16 cellular contexts compared by ENCODE assay signal in genomic region chrX:46793386-46794143, GRCh38. TPM values are rescaled to one million over a fixed set of nuclear protein-coding genes. Genes with fewer than 3 reads are reported as not detected.
DNase-seq lines count a peak whose midpoint lies in the region; ATAC-seq and TF ChIP-seq lines count a peak whose summit lies in the region.
"Had no signal": no experiment of that assay in that cellular context is flagged by ENCODE, and none has a peak within 500 bp of the region (broad histone marks: within the 10 kb centered on the region; RNA-seq: fewer than 3 reads in every experiment).

No MANE protein-coding gene starts in this region.

- H4K5ac ChIP-seq in IMR-90 (ENCODE audit: low read depth, low read length) = peak overlapping the region; percentile 36; the same call in 1 of the 2 replicates

- H3K27me3 ChIP-seq in IMR-90 (ENCODE audit: control insufficient read depth, insufficient read depth, low read length) (no peaks in the 10 kb centered on the region), liver (ENCODE audit: control insufficient read depth in 4 of 4, insufficient read depth in 4 of 4, low read length in 3 of 4) (no peaks in the 10 kb centered on the region)
- H3K27me3 ChIP-seq: adrenal gland, ovary had no signal

- no peak overlapping the region for H2AK5ac ChIP-seq in IMR-90 (ENCODE audit: low read depth, low read length)

- peak overlapping the region; percentile 15; the same call in 1 of the 2 replicates for H3K4ac ChIP-seq in IMR-90 (ENCODE audit: low read depth, low read length)

- peak overlapping the region; percentile 65; the same call in 2 of the 3 replicates for H2BK15ac ChIP-seq in IMR-90 (ENCODE audit: low read depth, low read length)

- CTCF ChIA-PET in IMR-90 (lab: Yijun Ruan, JAX) = no interaction called here

- TF ChIP-seq RAD21 in IMR-90 (IDR thresholded peaks at IDR 0.05; ENCODE audit: low read length) (no peak), liver (IDR thresholded peaks at IDR 0.05) (no peak)

- no peak overlapping the region for H4K91ac ChIP-seq in IMR-90 (ENCODE audit: insufficient read depth, low read depth, low read length)

- H3K56ac ChIP-seq in IMR-90 (ENCODE audit: extremely low read depth, insufficient read depth, low read length) = no peak overlapping the region

- dilution Hi-C loops in IMR-90 (cut with HindIII; ENCODE audit: low sequenced_read_pairs, unreplicated experiment) = no loop called here

- peak overlapping the region; percentile 74 for H2BK120ac ChIP-seq in IMR-90 (ENCODE audit: low read depth, low read length)

- TF ChIP-seq CTCF in C4-2B (conservative IDR thresholded peaks at IDR 0.05) (no peak), IMR-90 (conservative IDR thresholded peaks at IDR 0.05; ENCODE audit: low read depth, low read length) (no peak), VCaP (conservative IDR thresholded peaks at IDR 0.05) (no peak), liver (IDR thresholded peaks at IDR 0.05; ENCODE audit: low read depth, low read length, missing input control) (no peak)

- H3K9ac ChIP-seq in IMR-90 (ENCODE audit: low read depth, low read length) (no peak overlapping the region), liver (ENCODE audit: low read depth in 1 of 2, low read length in 2 of 2) (no peak overlapping the region)

- in situ Hi-C loops in IMR-90 (cut with MboI; ENCODE audit: low sequenced_read_pairs) = no loop called here

- no peaks in the 10 kb centered on the region for H3K79me1 ChIP-seq in IMR-90 (ENCODE audit: low read depth in 1 of 2, low read length in 2 of 2)

- H3K4me2 ChIP-seq in IMR-90 (ENCODE audit: low read depth, low read length) = no peak overlapping the region

- H2AFZ ChIP-seq in IMR-90 (replicated peaks; ENCODE audit: low read length, poor library complexity) = no peak overlapping the region

- H3K9me1 ChIP-seq in IMR-90 (ENCODE audit: insufficient read depth, low read length) = peaks cover 3% of the 10 kb centered on the region; the same call in 1 of the 2 replicates

- peak overlapping the region in 1 of 2 experiments; percentile 50; a peak in 1 of 4 replicates for H4K8ac ChIP-seq in IMR-90 (ENCODE audit: low read depth in 2 of 2, low read length in 2 of 2)

- intact Hi-C loops in IMR-90 (cut with micrococcal nuclease) = no loop called here

- H3K4me1 ChIP-seq in IMR-90 (ENCODE audit: control insufficient read depth, insufficient read depth, low read length) (peaks cover 7% of the 10 kb centered on the region), liver (ENCODE audit: control insufficient read depth in 4 of 4, insufficient read depth in 4 of 4, low read length in 3 of 4) (peaks cover 0 to 9% (median 6%) of the 10 kb centered on the region in 4 donors)
- H3K4me1 ChIP-seq: adrenal gland, HAP-1 had no signal

- H3K36me3 ChIP-seq in IMR-90 (ENCODE audit: control insufficient read depth, insufficient read depth, low read length) (no peaks in the 10 kb centered on the region), liver (ENCODE audit: control insufficient read depth in 4 of 4, insufficient read depth in 3 of 4, low read depth in 1 of 4, low read length in 3 of 4) (no peaks in the 10 kb centered on the region)
- H3K36me3 ChIP-seq: adrenal gland, HAP-1, ovary had no signal

- H2AK9ac ChIP-seq in IMR-90 (replicated peaks; ENCODE audit: low read depth, low read length, poor library complexity) = no peak overlapping the region

- H2BK20ac ChIP-seq in IMR-90 (ENCODE audit: low read depth, low read length) = peak overlapping the region; percentile 57

- H3K18ac ChIP-seq in IMR-90 (ENCODE audit: low read depth, low read length) = peak overlapping the region; percentile 35; the same call in 1 of the 2 replicates

- peak overlapping the region; percentile 30; the same call in 1 of the 2 replicates for H3K14ac ChIP-seq in IMR-90 (replicated peaks; ENCODE audit: low read depth, low read length)

- H3K4me3 ChIP-seq in IMR-90 (ENCODE audit: insufficient read depth, low read depth, low read length) (no peak overlapping the region), liver (ENCODE audit: low read depth in 1 of 3, low read length in 3 of 3) (no peak overlapping the region)
- H3K4me3 ChIP-seq: HAP-1, K562, ovary had no signal

- no peak for TF ChIP-seq POLR2A in IMR-90 (IDR thresholded peaks at IDR 0.05; ENCODE audit: low read depth, low read length)

- H3K27ac ChIP-seq in C4-2B (peak overlapping the region; percentile 9; the same call in 1 of the 2 replicates), IMR-90 (ENCODE audit: insufficient read depth, low read length) (no peak overlapping the region), VCaP (peak overlapping the region; percentile 97), liver (ENCODE audit: low read depth in 1 of 2, low read length in 2 of 2) (peak overlapping the region; percentile 13 to 79)
- H3K27ac ChIP-seq: ovary had no signal

- ATAC-seq in IMR-90 (ENCODE audit: low read depth) (no peak), HG03571 (IDR thresholded peaks at IDR 0.05; ENCODE audit: unreplicated experiment) (no peak), HG03175 (IDR thresholded peaks at IDR 0.05; ENCODE audit: unreplicated experiment) (no peak)
- ATAC-seq: K562 had no signal

- no peaks in the 10 kb centered on the region; the same call in 1 of the 2 replicates for H4K20me1 ChIP-seq in IMR-90 (ENCODE audit: insufficient read depth, low read length)

- WGBS in IMR-90 (ENCODE audit: extremely low coverage in 2 of 2, insufficient read length in 1 of 2), 2 experiments = no CpG with 5 or more reads among the region's 6 CpGs
- WGBS in liver = 78% methylated on average over 6 of the region's 6 CpGs

- POLR2A ChIA-PET in IMR-90 (lab: Charles Lee; ENCODE audit: unreplicated experiment) = no interaction called here

- DNase-seq in IMR-90 = no peak
- DNase-seq in activated CD8-positive, alpha-beta memory T cell treated with anti-CD3 and anti-CD28 coated beads, Interleukin-2, amount 50 U/mL, for 48 hours = no peak
- DNase-seq: activated CD4-positive, alpha-beta memory T cell treated with anti-CD3 and anti-CD28 coated beads, Interleukin-2, amount 10 ng/mL, durations not matched to agents 7 days and 5 days; adrenal gland; AML-193; NCI-H1092 treated with DMSO at 0.1 percent for 48 hours; NCI-H2081 treated with DMSO at 0.1 percent for 48 hours; NCI-H526 treated with DMSO at 0.1 percent for 48 hours; ovary had no signal

- H2BK5ac ChIP-seq in IMR-90 (ENCODE audit: low read depth, low read length, poor library complexity, severe bottlenecking) = peak overlapping the region; percentile 85

- no peak overlapping the region for H3K23ac ChIP-seq in IMR-90 (ENCODE audit: low read depth, low read length)

- BruUV-seq in IMR-90 (replicated peaks; lab: Mats Ljungman, UMichigan) = no TSS peak

- H3K9me3 ChIP-seq in IMR-90 (ENCODE audit: control insufficient read depth, insufficient read depth, low read length) = no peaks in the 10 kb centered on the region
- no peaks in the 10 kb centered on the region for H3K9me3 ChIP-seq in liver (ENCODE audit: control insufficient read depth in 4 of 4, low read length in 3 of 4)
- H3K9me3 ChIP-seq: adrenal gland, HAP-1, ovary had no signal

TF ChIP-seq in IMR-90, 13 proteins besides CTCF, POLR2A, EP300 and RAD21:
- TF ChIP-seq CEBPB (IDR thresholded peaks at IDR 0.05; ENCODE audit: low read depth, low read length) (peak; percentile 50), MXI1 (IDR thresholded peaks at IDR 0.05; ENCODE audit: borderline replicate concordance, low read depth, low read length) (no peak), SMC3 (IDR thresholded peaks at IDR 0.05; ENCODE audit: low read depth, low read length) (no peak)

TF ChIP-seq in liver, 16 proteins besides CTCF, POLR2A, EP300 and RAD21:
- no peak for TF ChIP-seq YY1 (IDR thresholded peaks at IDR 0.05)
- TF ChIP-seq MAX (IDR thresholded peaks at IDR 0.05) = no peak
- TF ChIP-seq FOXA2 (IDR thresholded peaks at IDR 0.05) = no peak

RNA-seq across cellular contexts. Expression of gene SLC9A7, which starts 34.6 kb away (rescaled TPM):
- total RNA-seq in IMR-90 (2012; rRNA removed) = 67.5 and 76.4 TPM in 2 replicates
- 14.4 and 14.7 TPM in 2 replicates for polyA plus RNA-seq in IMR-90 (2012; rRNA removed)
- 12.7 and 15.1 TPM in 2 replicates for polyA plus RNA-seq in IMR-90 (2012; cell fraction: cytosol; rRNA removed)
- polyA plus RNA-seq in IMR-90 (2012; cell fraction: nucleus; rRNA removed; ENCODE audit: low replicate concordance) = 11.9 and 17.9 TPM in 2 replicates
- total RNA-seq in liver = 10 to 100 TPM in 1 of 2 donors, 1 to 10 TPM in 1; 2.6 to 13.2 TPM
- 1 to 10 TPM; 2.3 to 3.6 TPM for polyA plus RNA-seq in liver

RNA-seq across cellular contexts. Expression of gene RP2, which starts 43.3 kb away (rescaled TPM):
- 17.0 and 23.9 TPM in 2 replicates for total RNA-seq in IMR-90 (2012; rRNA removed)
- polyA plus RNA-seq in IMR-90 (2012; rRNA removed) = 4.7 and 6.8 TPM in 2 replicates
- 1.6 and 2.1 TPM in 2 replicates for polyA plus RNA-seq in IMR-90 (2012; cell fraction: cytosol; rRNA removed)
- 0.77 and 2.5 TPM in 2 replicates for polyA plus RNA-seq in IMR-90 (2012; cell fraction: nucleus; rRNA removed; ENCODE audit: low replicate concordance)
- total RNA-seq in liver = 10 to 100 TPM; 10.5 to 11.5 TPM
- polyA plus RNA-seq in liver = 1 to 10 TPM; 3.2 to 4.1 TPM
